In genomic region chr22:23685205-23685784, GRCh38 we compare ENCODE assay signal across 18 cellular contexts. TPM values are rescaled to one million over a fixed set of nuclear protein-coding genes. Genes with fewer than 3 reads are reported as not detected.
A peak's percentile ranks its signal among the peaks of the same experiment; 100 is the strongest.
DNase-seq lines count a peak whose midpoint lies in the region; ATAC-seq and TF ChIP-seq lines count a peak whose summit lies in the region.
"Had no signal": no experiment of that assay in that cellular context is flagged by ENCODE, and none has a peak within 500 bp of the region (broad histone marks: within the 10 kb centered on the region; RNA-seq: fewer than 3 reads in every experiment).

No MANE protein-coding gene starts in this region.

- CTCF ChIA-PET in mammary epithelial cell (lab: Charles Lee; ENCODE audit: low non-redundant PET) = no interaction called here
- CTCF ChIA-PET in activated naive CD4-positive, alpha-beta T cell treated with anti-CD3 and anti-CD28 coated beads for 36 hours (lab: Charles Lee) = interaction anchor here (0.7 to 1.0 kb wide), 2 partner anchors 9 to 274 kb away, joined by 3 to 4 read pairs; no protein-coding TSS in a partner anchor

- H3K23ac ChIP-seq in trophoblast cell (ENCODE audit: low read length) = no peak overlapping the region

- 97% methylated on average over 4 of the region's 5 CpGs for WGBS in mammary epithelial cell (ENCODE audit: low coverage, missing lambda C conversion rate)
- whole genome bisulfite sequencing in trophoblast cell (ENCODE audit: extremely low coverage, insufficient coverage, insufficient read length) = no CpG with 5 or more reads among the region's 5 CpGs

- no peak overlapping the region for H4K91ac ChIP-seq in trophoblast cell (ENCODE audit: low read depth, low read length)

- H3K79me2 ChIP-seq in mammary epithelial cell (ENCODE audit: insufficient read depth, low read length) = no peaks in the 10 kb centered on the region
- no peaks in the 10 kb centered on the region for H3K79me2 ChIP-seq in trophoblast cell (ENCODE audit: control insufficient read depth, insufficient read depth, low read length, poor library complexity)

- intact Hi-C loops in mammary epithelial cell (cut with micrococcal nuclease) = no loop called here
- intact Hi-C loops in activated naive CD4-positive, alpha-beta T cell treated with anti-CD3 and anti-CD28 coated beads for 36 hours (cut with micrococcal nuclease) = no loop called here

- in situ Hi-C loops in ACHN (cut with HindIII; ENCODE audit: low pct_ligation_motif_present, low pct_unique_long_range_greater_than_20kb, low sequenced_read_pairs) (no loop called here), mammary epithelial cell (cut with MboI; ENCODE audit: low sequenced_read_pairs in 2 of 2) (no loop called here)

- no peaks in the 10 kb centered on the region for H3K4me1 Mint-ChIP-seq in activated naive CD4-positive, alpha-beta T cell treated with anti-CD3 and anti-CD28 coated beads for 36 hours (ENCODE audit: low read depth)
- H3K4me1 Mint-ChIP-seq: B cell had no signal

- no peak for ATAC-seq in GM21825 (IDR thresholded peaks at IDR 0.05; ENCODE audit: unreplicated experiment)
- ATAC-seq: activated T-cell treated with anti-CD3 and anti-CD28 coated beads, Interleukin-2, amount 50 U/mL, for 72 hours; pancreas had no signal

- H3K9me3 Mint-ChIP-seq in activated naive CD4-positive, alpha-beta T cell treated with anti-CD3 and anti-CD28 coated beads for 36 hours = no peaks in the 10 kb centered on the region
- H3K9me3 Mint-ChIP-seq: activated T-cell treated with anti-CD3 and anti-CD28 coated beads, Interleukin-2, amount 50 U/mL, for 72 hours; dendritic cell treated with granulocyte-macrophage colony-stimulating factor and Interleukin-4, amounts not matched to agents 40 ng/mL and 50 ng/mL, for 4 days had no signal

- no peak overlapping the region for H4K8ac ChIP-seq in trophoblast cell (ENCODE audit: low read depth, low read length)

- H3K4me3 ChIP-seq in mammary epithelial cell (replicated peaks in 1 of 3; ENCODE audit: insufficient read depth in 1 of 3, low read depth in 2 of 3, low read length in 3 of 3) (no peak overlapping the region), trophoblast cell (ENCODE audit: low read depth, low read length) (no peak overlapping the region)
- H3K4me3 ChIP-seq: pancreas, thyroid gland had no signal

- H3K27me3 ChIP-seq in mammary epithelial cell (ENCODE audit: insufficient read depth, low read length) (no peaks in the 10 kb centered on the region), trophoblast cell (ENCODE audit: insufficient read depth, low read length) (no peaks in the 10 kb centered on the region)
- H3K27me3 ChIP-seq: pancreas, thyroid gland had no signal

- no peak overlapping the region for H4K12ac ChIP-seq in trophoblast cell (ENCODE audit: low read depth, low read length)

- H2BK5ac ChIP-seq in trophoblast cell (ENCODE audit: low read depth, low read length, poor library complexity) = no peak overlapping the region

- no peak for TF ChIP-seq CTCF in mammary epithelial cell (conservative IDR thresholded peaks at IDR 0.05 in 1 of 2, IDR thresholded peaks at IDR 0.05 in 1 of 2; ENCODE audit: extremely low read depth in 1 of 2, insufficient read depth in 1 of 2, low read depth in 1 of 2, low read length in 2 of 2)

- H3K9ac ChIP-seq in mammary epithelial cell (ENCODE audit: insufficient read depth, low read length) (no peak overlapping the region), trophoblast cell (ENCODE audit: low read length) (no peak overlapping the region)

- H3K4me2 ChIP-seq in mammary epithelial cell (ENCODE audit: insufficient read depth, low read depth, low read length) (no peak overlapping the region), trophoblast cell (ENCODE audit: low read length) (no peak overlapping the region)

- H3K18ac ChIP-seq in trophoblast cell (ENCODE audit: low read length) = no peak overlapping the region

- DNase-seq in ACHN (peak; percentile 26), HCEC 1CT (peak; percentile 54), mammary epithelial cell (peak; percentile 6), hepatic stellate cell (ENCODE audit: low spot score) (peak; percentile 48), NAMALWA (ENCODE audit: low spot score) (no peak), trophoblast cell (no peak)
- DNase-seq in activated naive CD4-positive, alpha-beta T cell treated with anti-CD3 and anti-CD28 coated beads for 36 hours = no peak
- DNase-seq: activated CD4-positive, alpha-beta T cell treated with anti-CD3 and anti-CD28 coated beads for 1 hour; activated T-cell treated with anti-CD3 and anti-CD28 coated beads, Interleukin-2, amount 50 U/mL, for 72 hours; aorta; DMS79; NCI-H1092 treated with DMSO at 0.1 percent for 48 hours; NCI-H2227 treated with DMSO at 0.1 percent for 48 hours; thyroid gland had no signal

- H3K4me1 ChIP-seq in mammary epithelial cell (ENCODE audit: insufficient read depth, low read length) = no peaks in the 10 kb centered on the region
- no peaks in the 10 kb centered on the region for H3K4me1 ChIP-seq in trophoblast cell (ENCODE audit: control insufficient read depth in 1 of 2, insufficient read depth in 2 of 2, low read length in 2 of 2)
- H3K4me1 ChIP-seq: pancreas, thyroid gland had no signal

- H3K27me3 Mint-ChIP-seq in activated naive CD4-positive, alpha-beta T cell treated with anti-CD3 and anti-CD28 coated beads for 36 hours (ENCODE audit: low read depth) = no peaks in the 10 kb centered on the region
- H3K27me3 Mint-ChIP-seq: B cell; dendritic cell treated with granulocyte-macrophage colony-stimulating factor and Interleukin-4, amounts not matched to agents 40 ng/mL and 50 ng/mL, for 4 days had no signal

- H2BK120ac ChIP-seq in trophoblast cell (ENCODE audit: insufficient read depth, low read length, poor library complexity) = no peak overlapping the region

- H3K36me3 ChIP-seq in mammary epithelial cell (ENCODE audit: insufficient read depth, low read length) = no peaks in the 10 kb centered on the region
- H3K36me3 ChIP-seq in trophoblast cell (ENCODE audit: control insufficient read depth in 1 of 2, insufficient read depth in 2 of 2, low read length in 2 of 2) = peaks cover 22 to 30% of the 10 kb centered on the region in 2 experiments
- H3K36me3 ChIP-seq: pancreas had no signal

- H3K4me3 Mint-ChIP-seq in activated naive CD4-positive, alpha-beta T cell treated with anti-CD3 and anti-CD28 coated beads for 36 hours = no peak overlapping the region
- H3K4me3 Mint-ChIP-seq: activated T-cell treated with anti-CD3 and anti-CD28 coated beads, Interleukin-2, amount 50 U/mL, for 72 hours; B cell; dendritic cell treated with granulocyte-macrophage colony-stimulating factor and Interleukin-4, amounts not matched to agents 40 ng/mL and 50 ng/mL, for 4 days had no signal

- H2AFZ ChIP-seq in mammary epithelial cell (ENCODE audit: low read depth, low read length) (no peak overlapping the region), trophoblast cell (ENCODE audit: insufficient read depth, low read length, poor library complexity) (no peak overlapping the region)

- no peak overlapping the region for H3K14ac ChIP-seq in trophoblast cell (ENCODE audit: low read length)

- no peak overlapping the region for H3K27ac Mint-ChIP-seq in activated naive CD4-positive, alpha-beta T cell treated with anti-CD3 and anti-CD28 coated beads for 36 hours
- H3K27ac Mint-ChIP-seq: activated T-cell treated with anti-CD3 and anti-CD28 coated beads, Interleukin-2, amount 50 U/mL, for 72 hours; dendritic cell treated with granulocyte-macrophage colony-stimulating factor and Interleukin-4, amounts not matched to agents 40 ng/mL and 50 ng/mL, for 4 days had no signal

- H2AK5ac ChIP-seq in trophoblast cell (ENCODE audit: low read length) = no peak overlapping the region

- H3K36me3 Mint-ChIP-seq in activated naive CD4-positive, alpha-beta T cell treated with anti-CD3 and anti-CD28 coated beads for 36 hours (ENCODE audit: low read depth) = peaks cover 13% of the 10 kb centered on the region

- BruUV-seq in mammary epithelial cell (replicated peaks; lab: Mats Ljungman, UMichigan) = no TSS peak

- no peaks in the 10 kb centered on the region for H4K20me1 ChIP-seq in mammary epithelial cell (ENCODE audit: insufficient read depth, low read length)

- no peak overlapping the region for H2BK12ac ChIP-seq in trophoblast cell (ENCODE audit: low read length)

- dilution Hi-C loops in mammary epithelial cell (cut with HindIII; ENCODE audit: low sequenced_read_pairs) = no loop called here

- H3K9me3 ChIP-seq in mammary epithelial cell (replicated peaks; ENCODE audit: insufficient read depth, low read length) = no peaks in the 10 kb centered on the region
- peaks cover 1% of the 10 kb centered on the region for H3K9me3 ChIP-seq in trophoblast cell (ENCODE audit: insufficient read depth, low read depth, low read length)
- H3K9me3 ChIP-seq: pancreas, thyroid gland had no signal

- H3K79me1 ChIP-seq in trophoblast cell (ENCODE audit: low read length) = no peaks in the 10 kb centered on the region

- H3K27ac ChIP-seq in mammary epithelial cell (ENCODE audit: insufficient read depth, low read depth, low read length) (no peak overlapping the region), trophoblast cell (ENCODE audit: low read depth, low read length) (no peak overlapping the region)
- H3K27ac ChIP-seq: pancreas, thyroid gland had no signal

- no peak overlapping the region for H3K4ac ChIP-seq in trophoblast cell (ENCODE audit: low read depth, low read length)

RNA-seq across cellular contexts. Expression of gene RGL4, which starts 5.5 kb away (rescaled TPM):
- total RNA-seq in mammary epithelial cell = not detected
- polyA plus RNA-seq in mammary epithelial cell = not detected
- polyA minus RNA-seq in mammary epithelial cell = not detected
- 10 to 100 TPM; 22.0 to 24.1 TPM for total RNA-seq in activated naive CD4-positive, alpha-beta T cell treated with anti-CD3 and anti-CD28 coated beads for 36 hours
- polyA plus RNA-seq in trophoblast cell (2013) = not detected in 2 replicates

RNA-seq across cellular contexts. Expression of gene DRICH1, which starts 53.2 kb away (rescaled TPM):
- total RNA-seq in mammary epithelial cell = under 1 TPM; 0.17 to 0.24 TPM
- polyA plus RNA-seq in mammary epithelial cell = not detected
- not detected for polyA minus RNA-seq in mammary epithelial cell
- total RNA-seq in activated naive CD4-positive, alpha-beta T cell treated with anti-CD3 and anti-CD28 coated beads for 36 hours = under 1 TPM in 1 of 2 experiments, not detected in 1; 0.36 TPM
- 0.11 and 0.14 TPM in 2 replicates for polyA plus RNA-seq in trophoblast cell (2013)

Comparison
In these comparisons a context has a peak if more than half of its experiments do, and no peak if none do; other contexts are left out.
1. DNase-seq: peak in ACHN (single experiment), HCEC 1CT (single experiment), mammary epithelial cell (single experiment) and hepatic stellate cell (single experiment); none in NAMALWA (single experiment), activated naive CD4-positive, alpha-beta T cell treated with anti-CD3 and anti-CD28 coated beads for 36 hours (single experiment) and trophoblast cell (0 of 2).
2. RNA of gene RGL4, which starts 5.5 kb away (total RNA-seq): 22.0 to 24.1 TPM in activated naive CD4-positive, alpha-beta T cell treated with anti-CD3 and anti-CD28 coated beads for 36 hours; not detected in mammary epithelial cell; every median in the first group is over 10 times any median in the second.